Comparison of ENCODE assay signal across 11 cellular contexts in the genomic region with DNA sequence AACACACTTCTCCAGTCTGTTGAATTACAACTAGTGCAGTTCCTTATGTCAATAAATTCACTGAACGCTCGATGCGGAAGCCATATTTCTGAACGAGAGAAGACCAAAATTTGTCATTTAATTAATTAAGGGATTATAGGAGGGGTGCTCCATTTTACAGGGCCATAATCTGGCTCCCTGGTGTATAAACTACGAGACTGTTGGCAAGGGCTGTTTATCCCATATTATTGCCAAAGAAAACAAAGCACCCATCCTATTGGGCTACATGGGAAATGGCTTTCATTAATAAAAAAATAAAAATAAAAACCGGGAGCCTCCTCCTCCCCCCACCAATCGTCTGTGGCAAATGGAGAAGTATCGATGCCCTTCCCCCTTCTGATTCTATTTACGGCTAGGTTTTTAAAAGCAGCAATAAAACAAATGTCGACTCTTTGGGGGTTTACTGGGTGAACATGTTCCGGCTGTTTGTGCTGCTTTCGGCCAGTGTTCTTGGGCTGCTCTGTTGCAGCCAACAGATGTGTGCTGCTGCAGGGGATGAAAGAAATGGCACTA. TPM values are rescaled to one million over a fixed set of nuclear protein-coding genes. Genes with fewer than 3 reads are reported as not detected.
DNase-seq lines count a peak whose midpoint lies in the region; ATAC-seq and TF ChIP-seq lines count a peak whose summit lies in the region.
"Had no signal": no experiment of that assay in that cellular context is flagged by ENCODE, and none has a peak within 500 bp of the region (broad histone marks: within the 10 kb centered on the region; RNA-seq: fewer than 3 reads in every experiment).

No MANE protein-coding gene starts in this region.

- H3K4me3 Mint-ChIP-seq in MCF 10A (ENCODE audit: unreplicated experiment) = no peak overlapping the region
- peak overlapping the region; percentile 60 for H3K4me3 Mint-ChIP-seq in dendritic cell treated with granulocyte-macrophage colony-stimulating factor and Interleukin-4, amounts not matched to agents 40 ng/mL and 50 ng/mL, for 4 days
- no peak overlapping the region for H3K4me3 Mint-ChIP-seq in natural killer cell treated with Interleukin-12 subunit alpha and Interleukin-12 subunit beta and Interleukin-15 and Interleukin-18, amount 100 ng/mL, for 72 hours

- H3K27me3 Mint-ChIP-seq in MCF 10A (ENCODE audit: insufficient read depth, unreplicated experiment) = no peaks in the 10 kb centered on the region
- no peaks in the 10 kb centered on the region for H3K27me3 Mint-ChIP-seq in dendritic cell treated with granulocyte-macrophage colony-stimulating factor and Interleukin-4, amounts not matched to agents 40 ng/mL and 50 ng/mL, for 4 days
- H3K27me3 Mint-ChIP-seq in natural killer cell treated with Interleukin-12 subunit alpha and Interleukin-12 subunit beta and Interleukin-15 and Interleukin-18, amount 100 ng/mL, for 72 hours = no peaks in the 10 kb centered on the region

- intact Hi-C loops in breast epithelium (cut with DNase I; ENCODE audit: low total_unique reads) (no loop called here), MCF 10A (cut with micrococcal nuclease) (no loop called here), mucosa of descending colon (cut with DNase I, micrococcal nuclease) (no loop called here), vagina (cut with DNase I) (no loop called here)
- intact Hi-C loops in dendritic cell treated with granulocyte-macrophage colony-stimulating factor and Interleukin-4, amounts not matched to agents 40 ng/mL and 50 ng/mL, for 4 days (cut with micrococcal nuclease) = no loop called here

- H3K9me3 ChIP-seq in breast epithelium (no peaks in the 10 kb centered on the region), mucosa of descending colon (no peaks in the 10 kb centered on the region), vagina (no peaks in the 10 kb centered on the region)
- H3K9me3 ChIP-seq: body of pancreas, SJSA1 had no signal

- no peak overlapping the region for H3K27ac Mint-ChIP-seq in MCF 10A (ENCODE audit: low read depth, unreplicated experiment)
- peak overlapping the region; percentile 65 for H3K27ac Mint-ChIP-seq in dendritic cell treated with granulocyte-macrophage colony-stimulating factor and Interleukin-4, amounts not matched to agents 40 ng/mL and 50 ng/mL, for 4 days
- peak overlapping the region in 1 of 2 donors; percentile 77 for H3K27ac Mint-ChIP-seq in natural killer cell treated with Interleukin-12 subunit alpha and Interleukin-12 subunit beta and Interleukin-15 and Interleukin-18, amount 100 ng/mL, for 72 hours

- H3K4me1 Mint-ChIP-seq in MCF 10A (ENCODE audit: insufficient read depth, unreplicated experiment) = peaks cover 8% of the 10 kb centered on the region
- H3K4me1 Mint-ChIP-seq in dendritic cell treated with granulocyte-macrophage colony-stimulating factor and Interleukin-4, amounts not matched to agents 40 ng/mL and 50 ng/mL, for 4 days (ENCODE audit: low read depth) = peaks cover 34% of the 10 kb centered on the region
- peaks cover 26 to 29% of the 10 kb centered on the region in 2 donors for H3K4me1 Mint-ChIP-seq in natural killer cell treated with Interleukin-12 subunit alpha and Interleukin-12 subunit beta and Interleukin-15 and Interleukin-18, amount 100 ng/mL, for 72 hours (ENCODE audit: low read depth in 2 of 2)

- BruUV-seq in MCF 10A (replicated peaks; lab: Mats Ljungman, UMichigan) = no TSS peak

- POLR2A ChIA-PET in MCF 10A (lab: Yijun Ruan, JAX) = no interaction called here

- peak overlapping the region in 1 of 2 donors; percentile 53 for H3K27ac ChIP-seq in breast epithelium
- H3K27ac ChIP-seq in vagina = peak overlapping the region; percentile 11
- H3K27ac ChIP-seq: body of pancreas, SJSA1 had no signal

- H3K36me3 Mint-ChIP-seq in MCF 10A (ENCODE audit: insufficient read depth, unreplicated experiment) = peaks cover 25% of the 10 kb centered on the region
- peaks cover 25% of the 10 kb centered on the region for H3K36me3 Mint-ChIP-seq in dendritic cell treated with granulocyte-macrophage colony-stimulating factor and Interleukin-4, amounts not matched to agents 40 ng/mL and 50 ng/mL, for 4 days (ENCODE audit: low read depth)
- H3K36me3 Mint-ChIP-seq in natural killer cell treated with Interleukin-12 subunit alpha and Interleukin-12 subunit beta and Interleukin-15 and Interleukin-18, amount 100 ng/mL, for 72 hours = no peaks in the 10 kb centered on the region

- peak overlapping the region; percentile 4 to 16 (median 14) for H3K4me3 ChIP-seq in breast epithelium
- no peak overlapping the region for H3K4me3 ChIP-seq in mucosa of descending colon
- H3K4me3 ChIP-seq in vagina = peak overlapping the region; percentile 15 to 26
- H3K4me3 ChIP-seq: body of pancreas, SJSA1 had no signal

- H3K27me3 ChIP-seq in breast epithelium = no peaks in the 10 kb centered on the region
- no peaks in the 10 kb centered on the region for H3K27me3 ChIP-seq in vagina
- H3K27me3 ChIP-seq: body of pancreas, SJSA1 had no signal

- DNase-seq in breast epithelium (ENCODE audit: low spot score in 2 of 2) (no peak), MCF 10A (ENCODE audit: unreplicated experiment) (no peak), mucosa of descending colon (no peak), vagina (ENCODE audit: extremely low spot score in 2 of 2) (no peak), NCI-H187 treated with DMSO at 0.1 percent for 48 hours (lab: John Stamatoyannopoulos, UW) (no peak)
- no peak for DNase-seq in activated T-cell treated with anti-CD3 and anti-CD28 coated beads, Interleukin-2, amount 50 U/mL, for 48 hours
- DNase-seq in natural killer cell treated with Interleukin-12 subunit alpha and Interleukin-12 subunit beta and Interleukin-15 and Interleukin-18, amount 100 ng/mL, for 72 hours (ENCODE audit: low spot score) = no peak
- DNase-seq: body of pancreas, trophoblast cell had no signal

- no peaks in the 10 kb centered on the region for H3K36me3 ChIP-seq in breast epithelium
- H3K36me3 ChIP-seq in mucosa of descending colon (ENCODE audit: low read depth) = no peaks in the 10 kb centered on the region
- no peaks in the 10 kb centered on the region for H3K36me3 ChIP-seq in vagina
- H3K36me3 ChIP-seq: SJSA1 had no signal

- no peaks in the 10 kb centered on the region for H3K9me3 Mint-ChIP-seq in MCF 10A (ENCODE audit: unreplicated experiment)
- H3K9me3 Mint-ChIP-seq in dendritic cell treated with granulocyte-macrophage colony-stimulating factor and Interleukin-4, amounts not matched to agents 40 ng/mL and 50 ng/mL, for 4 days = no peaks in the 10 kb centered on the region
- H3K9me3 Mint-ChIP-seq in natural killer cell treated with Interleukin-12 subunit alpha and Interleukin-12 subunit beta and Interleukin-15 and Interleukin-18, amount 100 ng/mL, for 72 hours = no peaks in the 10 kb centered on the region

- CTCF ChIA-PET in MCF 10A (lab: Yijun Ruan, JAX) = interaction anchor here (0.7 to 1.1 kb wide), 2 partner anchors 14 to 74 kb away, joined by 3 to 4 read pairs; partner anchors contain the start of gene ATP5MC2

- TF ChIP-seq CTCF in breast epithelium (IDR thresholded peaks at IDR 0.05) = no peak
- TF ChIP-seq CTCF in MCF 10A (IDR thresholded peaks at IDR 0.05; ENCODE audit: unreplicated experiment) = no peak
- TF ChIP-seq CTCF in mucosa of descending colon (IDR thresholded peaks at IDR 0.05) = no peak
- TF ChIP-seq CTCF in vagina (IDR thresholded peaks at IDR 0.05) = no peak

- ATAC-seq in mucosa of descending colon = peak; percentile 59
- no peak for ATAC-seq in natural killer cell treated with Interleukin-12 subunit alpha and Interleukin-12 subunit beta and Interleukin-15 and Interleukin-18, amount 100 ng/mL, for 72 hours
- ATAC-seq: body of pancreas had no signal

- peaks cover 0 to 4% of the 10 kb centered on the region in 2 donors for H3K4me1 ChIP-seq in breast epithelium
- H3K4me1 ChIP-seq in mucosa of descending colon (ENCODE audit: low read depth) = no peaks in the 10 kb centered on the region
- peaks cover 42% of the 10 kb centered on the region for H3K4me1 ChIP-seq in vagina

- TF ChIP-seq POLR2A in breast epithelium (IDR thresholded peaks at IDR 0.05) = no peak
- TF ChIP-seq POLR2A in vagina (IDR thresholded peaks at IDR 0.05) = no peak

RNA-seq across cellular contexts. Expression of gene ATF7, which starts 24.8 kb away (rescaled TPM):
- 10 to 100 TPM; 31.4 to 34.1 (median 33.4) TPM for total RNA-seq in breast epithelium
- total RNA-seq in MCF 10A (2022) = 39.6 and 40.8 TPM in 2 replicates
- 10 to 100 TPM; 35.6 to 50.9 (median 42.8) TPM for total RNA-seq in mucosa of descending colon
- 34.9 TPM for total RNA-seq in vagina
- total RNA-seq in natural killer cell treated with Interleukin-12 subunit alpha and Interleukin-12 subunit beta and Interleukin-15 and Interleukin-18, amount 100 ng/mL, for 72 hours = 10 to 100 TPM; 36.4 to 39.4 TPM
